In the genomic region with DNA sequence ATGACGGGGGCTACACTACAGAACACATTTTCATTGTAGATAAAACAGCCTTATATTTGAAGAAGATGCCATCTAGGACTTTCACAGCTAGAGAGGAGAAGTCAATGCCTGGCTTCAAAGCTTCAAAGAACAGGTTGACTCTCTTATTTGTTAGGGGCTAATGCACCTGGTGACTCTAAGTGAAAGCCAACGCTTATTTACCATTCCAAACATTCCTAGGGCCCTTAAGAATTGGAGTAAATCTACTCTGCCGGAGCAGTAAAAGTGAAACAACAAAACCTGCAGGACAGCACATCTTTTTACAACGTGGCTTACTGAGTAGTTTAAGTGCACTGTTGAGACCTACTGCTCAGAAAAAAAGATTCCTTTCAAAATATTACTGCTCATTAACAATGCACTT, we compare ENCODE assay signal across 27 cellular contexts.
"Had no signal": no experiment of that assay in that cellular context is flagged by ENCODE, and none has a peak within 500 bp of the region (broad histone marks: within the 10 kb centered on the region; RNA-seq: fewer than 3 reads in every experiment).

No MANE protein-coding gene starts in this region.

- H2AFZ ChIP-seq: neural progenitor cell had no signal

- H3K9ac ChIP-seq: neural progenitor cell had no signal

- FAIRE-seq: urothelium cell line had no signal

- H3K4me1 Mint-ChIP-seq: naive thymus-derived CD4-positive, alpha-beta T cell; neural progenitor cell; stimulated activated naive B cell treated with anti-CD40 and anti-IgM and Interleukin-4, amounts not matched to agents 10 μg/mL and 1 μg/mL and 100 μg/mL, for 72 hours had no signal

- H3K9me3 ChIP-seq: mucosa of descending colon, neutrophil, ovary, right atrium auricular region, stomach, testis, thyroid gland, transverse colon, upper lobe of left lung had no signal

- H3K36me3 ChIP-seq: left ventricle myocardium inferior, neural progenitor cell, neutrophil, ovary, right atrium auricular region, stomach, thyroid gland, transverse colon, upper lobe of left lung had no signal

- H3K4me2 ChIP-seq: neural progenitor cell had no signal

- H3K27ac ChIP-seq: left ventricle myocardium inferior, neural progenitor cell, neutrophil, ovary, right atrium auricular region, skin epidermis, stomach, testis, thyroid gland, transverse colon, upper lobe of left lung had no signal

- H3K27me3 ChIP-seq: neural progenitor cell, neutrophil, ovary, right atrium auricular region, stomach, testis, thyroid gland, transverse colon, upper lobe of left lung had no signal

- H3K9me3 Mint-ChIP-seq: stimulated activated naive B cell treated with anti-CD40 and anti-IgM and Interleukin-4, amounts not matched to agents 10 μg/mL and 1 μg/mL and 100 μg/mL, for 72 hours had no signal

- H3K27ac Mint-ChIP-seq: naive thymus-derived CD4-positive, alpha-beta T cell; nephron progenitor cell; neural progenitor cell; progenitor cell of endocrine pancreas; stimulated activated naive B cell treated with anti-CD40 and anti-IgM and Interleukin-4, amounts not matched to agents 10 μg/mL and 1 μg/mL and 100 μg/mL, for 72 hours had no signal

- H3K36me3 Mint-ChIP-seq: naive thymus-derived CD4-positive, alpha-beta T cell; stimulated activated naive B cell treated with anti-CD40 and anti-IgM and Interleukin-4, amounts not matched to agents 10 μg/mL and 1 μg/mL and 100 μg/mL, for 72 hours had no signal

- H3K4me3 ChIP-seq: left ventricle myocardium inferior, lung, mucosa of descending colon, neural progenitor cell, ovary, right atrium auricular region, skin epidermis, stomach, testis, thyroid gland, transverse colon, upper lobe of left lung had no signal

- H3K4me3 Mint-ChIP-seq: naive thymus-derived CD4-positive, alpha-beta T cell; nephron progenitor cell; neural progenitor cell; stimulated activated naive B cell treated with anti-CD40 and anti-IgM and Interleukin-4, amounts not matched to agents 10 μg/mL and 1 μg/mL and 100 μg/mL, for 72 hours had no signal

- DNase-seq: hippocampal formation; islet precursor cell; left ventricle myocardium inferior; midbrain; mucosa of descending colon; naive thymus-derived CD4-positive, alpha-beta T cell; nephron progenitor cell; ovary; stimulated activated CD4-positive, alpha-beta T cell treated with anti-CD3 and anti-CD28 coated beads, Interleukin-12 subunit alpha, Interleukin-12 subunit beta, amount 100 ng/mL, for 4 hours; stimulated activated CD4-positive, alpha-beta T cell treated with anti-CD3 and anti-CD28 coated beads, Interleukin-15, amount 100 ng/mL, for 24 hours; stimulated activated CD4-positive, alpha-beta T cell treated with anti-CD3 and anti-CD28 coated beads, Interleukin-2, amount 100 ng/mL, for 24 hours; stimulated activated CD4-positive, alpha-beta T cell treated with anti-CD3 and anti-CD28 coated beads, Interleukin-4, amount 100 ng/mL, for 1 hour; stimulated activated naive B cell treated with anti-CD40 and anti-IgM and Interleukin-4, amounts not matched to agents 10 μg/mL and 1 μg/mL and 100 μg/mL, for 72 hours; stimulated activated naive CD8-positive, alpha-beta T cell treated with anti-CD3 and anti-CD28 coated beads, Interleukin-15, Interleukin-2, amounts not matched to agents 100 U/mL and 50 U/mL, for 24 hours; stomach; testis; thyroid gland; transverse colon; upper lobe of left lung had no signal

- H3K4me1 ChIP-seq: left ventricle myocardium inferior, neural progenitor cell, testis, thyroid gland, transverse colon, upper lobe of left lung had no signal

- ATAC-seq: mucosa of descending colon; naive thymus-derived CD4-positive, alpha-beta T cell; sciatic nerve; stimulated activated naive B cell treated with anti-CD40 and anti-IgM and Interleukin-4, amounts not matched to agents 10 μg/mL and 1 μg/mL and 100 μg/mL, for 72 hours; stimulated activated naive CD8-positive, alpha-beta T cell treated with anti-CD3 and anti-CD28 coated beads, Interleukin-15, Interleukin-2, amounts not matched to agents 100 U/mL and 50 U/mL, for 24 hours had no signal

- H3K27me3 Mint-ChIP-seq: naive thymus-derived CD4-positive, alpha-beta T cell; progenitor cell of endocrine pancreas had no signal
